ENCODE assay signal across 14 cellular contexts in the genomic region with DNA sequence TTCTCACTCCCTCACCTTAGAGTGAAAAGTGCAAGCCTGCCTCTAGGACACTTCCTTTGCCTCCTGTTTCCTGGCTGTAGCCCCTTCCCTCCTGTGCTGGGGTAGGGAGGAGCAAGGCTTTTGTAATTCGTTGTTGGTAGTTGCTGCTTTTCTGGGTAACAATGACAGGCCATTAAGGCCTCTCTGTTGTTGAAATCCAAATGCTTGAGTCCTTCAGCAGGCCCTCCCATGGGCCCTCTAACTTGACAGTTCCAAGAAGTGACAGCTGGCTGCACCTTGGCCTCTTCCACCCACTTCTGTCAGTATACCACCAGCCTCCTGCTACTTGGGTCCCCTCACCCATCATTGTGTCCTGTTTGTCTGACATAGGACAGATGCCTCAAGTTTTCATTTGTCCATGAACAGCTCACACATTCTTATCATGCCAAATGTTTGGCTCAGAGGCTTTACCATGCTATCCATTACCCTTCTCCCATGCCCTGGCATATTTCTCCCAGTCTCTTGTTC.
DNase-seq lines count a peak whose midpoint lies in the region; ATAC-seq, FAIRE-seq and TF ChIP-seq lines count a peak whose summit lies in the region.
"Had no signal": no experiment of that assay in that cellular context is flagged by ENCODE, and none has a peak within 500 bp of the region (broad histone marks: within the 10 kb centered on the region; RNA-seq: fewer than 3 reads in every experiment).

No MANE protein-coding gene starts in this region.

- peak in 1 of 2 experiments; percentile 67; a peak in 1 of 3 replicates for TF ChIP-seq EP300 in H1 (IDR thresholded peaks at IDR 0.05; ENCODE audit: borderline replicate concordance in 1 of 2, low read depth in 2 of 2, low read length in 2 of 2)

- H3K4me3 ChIP-seq in H1 (ENCODE audit: extremely low read depth in 1 of 4, insufficient read depth in 2 of 4, low read depth in 3 of 4, low read length in 4 of 4), result no peak overlapping the region
- H3K4me3 ChIP-seq: right lobe of liver had no signal

- no peak for TF ChIP-seq CTCF in H1 (IDR thresholded peaks at IDR 0.05; ENCODE audit: control extremely low read depth in 1 of 3, insufficient read depth in 1 of 3, low read depth in 1 of 3, low read length in 3 of 3)

- no peaks in the 10 kb centered on the region for H3K9me3 ChIP-seq in H1 (ENCODE audit: insufficient read depth in 2 of 2, low read depth in 1 of 2, low read length in 1 of 2)
- H3K9me3 ChIP-seq: right lobe of liver had no signal

- H4K8ac ChIP-seq in H1 (ENCODE audit: extremely low read depth, insufficient read depth, low read length), result no peak overlapping the region

- no peak overlapping the region for H3K14ac ChIP-seq in H1 (ENCODE audit: insufficient read length)

- DNase-seq in AG08396 (ENCODE audit: low spot score) (peak; percentile 4), KBM-7 (peak; percentile 21), H1 (ENCODE audit: low read depth in 1 of 2, low spot score in 2 of 2) (peak; percentile 55 to 70), kidney glomerular epithelial cell (lab: John Stamatoyannopoulos, UW) (peak; percentile 38), frontal cortex (ENCODE audit: low spot score in 2 of 2) (no peak), GM12891 (ENCODE audit: insufficient read length, low spot score) (no peak), putamen (ENCODE audit: low spot score) (no peak)
- DNase-seq: GDM1; NCI-H2171; right lobe of liver; stimulated activated CD4-positive, alpha-beta T cell treated with anti-CD3 and anti-CD28 coated beads, Interleukin-1b, Interleukin-23, amount 100 ng/mL, for 48 hours; T-cell had no signal

- CTCF ChIA-PET in H1 (lab: Charles Lee; ENCODE audit: partially characterized antibody), result no interaction called here

- no peak overlapping the region for H2AFZ ChIP-seq in H1 (ENCODE audit: low read length)

- H3K9ac ChIP-seq in H1 (replicated peaks in 1 of 4; ENCODE audit: extremely low read depth in 1 of 4, low read depth in 3 of 4, low read length in 3 of 4), result no peak overlapping the region

- POLR2A ChIA-PET in H1 (lab: Charles Lee; ENCODE audit: partially characterized antibody), result interaction anchor here (0.6 to 1.1 kb wide), 2 partner anchors 9 to 295 kb away, joined by 3 to 4 read pairs; no protein-coding TSS in a partner anchor

- no peak for ATAC-seq in GM18867 (IDR thresholded peaks at IDR 0.05; ENCODE audit: unreplicated experiment)
- ATAC-seq: right lobe of liver, T-cell had no signal

- H3K23ac ChIP-seq in H1 (ENCODE audit: insufficient read length), result no peak overlapping the region

- H2BK15ac ChIP-seq in H1 (ENCODE audit: low read length), result no peak overlapping the region

- H4K5ac ChIP-seq in H1 (ENCODE audit: insufficient read length, low read depth, low read length), result no peak overlapping the region

- no peak overlapping the region for H2BK120ac ChIP-seq in H1 (replicated peaks; ENCODE audit: low read depth, low read length)

- no peak overlapping the region for H3K4ac ChIP-seq in H1 (replicated peaks; ENCODE audit: insufficient read length, low read depth, low read length)

- H4K91ac ChIP-seq in H1 (replicated peaks; ENCODE audit: insufficient read length, low read length), result no peak overlapping the region

- no peaks in the 10 kb centered on the region; the same call in none of the 2 replicates for H3K23me2 ChIP-seq in H1 (ENCODE audit: low read depth, low read length)

- H2BK12ac ChIP-seq in H1 (ENCODE audit: low read depth, low read length), result no peak overlapping the region

- H3K4me1 ChIP-seq in H1 (replicated peaks in 1 of 4; ENCODE audit: control insufficient read depth in 3 of 4, insufficient read depth in 4 of 4, low read length in 3 of 4), result peaks cover 3 to 10% (median 6%) of the 10 kb centered on the region in 4 experiments; a peak in 4 of 7 replicates
- H3K4me1 ChIP-seq: right lobe of liver had no signal

- peak overlapping the region; percentile 43 to 66 for H3K4me2 ChIP-seq in H1 (ENCODE audit: insufficient read depth in 1 of 2, low read depth in 2 of 2, low read length in 2 of 2)

- no peak overlapping the region for H3K27ac ChIP-seq in H1 (ENCODE audit: low read depth, low read length)
- H3K27ac ChIP-seq: right lobe of liver had no signal

- H2AK5ac ChIP-seq in H1 (ENCODE audit: low read depth, low read length), result no peak overlapping the region

- no peak overlapping the region for H3K56ac ChIP-seq in H1 (replicated peaks; ENCODE audit: insufficient read length, low read depth, low read length)

- TF ChIP-seq RAD21 in H1 (IDR thresholded peaks at IDR 0.05 in 1 of 2, conservative IDR thresholded peaks at IDR 0.05 in 1 of 2; ENCODE audit: low read depth in 2 of 2, low read length in 2 of 2), result peak; percentile 17 to 25; a peak in 1 of 4 replicates

- in situ Hi-C loops in KBM-7 (cut with MboI; ENCODE audit: low pct_unique_long_range_greater_than_20kb, low sequenced_read_pairs), result no loop called here

- FAIRE-seq in H1 (lab: Jason Lieb, UNC) (peak; percentile 97), frontal cortex (lab: Jason Lieb, UNC) (no peak), GM12891 (lab: Jason Lieb, UNC) (no peak)
- FAIRE-seq: GM12892 had no signal

- H3K36me3 ChIP-seq in H1 (ENCODE audit: control insufficient read depth in 2 of 4, insufficient read depth in 4 of 4, low read length in 3 of 4), result no peaks in the 10 kb centered on the region
- H3K36me3 ChIP-seq: right lobe of liver had no signal

- H3K79me1 ChIP-seq in H1 (ENCODE audit: low read depth, low read length), result no peaks in the 10 kb centered on the region

- no peaks in the 10 kb centered on the region for H3K79me2 ChIP-seq in H1 (ENCODE audit: control insufficient read depth in 1 of 2, insufficient read depth in 2 of 2, low read length in 2 of 2)

- H3K27me3 ChIP-seq in H1 (replicated peaks in 1 of 4; ENCODE audit: control insufficient read depth in 3 of 4, extremely low read depth in 1 of 4, insufficient read depth in 3 of 4, low read length in 3 of 4), result no peaks in the 10 kb centered on the region; a peak in 1 of 7 replicates
- H3K27me3 ChIP-seq: right lobe of liver had no signal

- no peak overlapping the region; the same call in 1 of the 2 replicates for H2BK5ac ChIP-seq in H1 (ENCODE audit: low read depth, low read length)

- TF ChIP-seq POLR2A in H1 (IDR thresholded peaks at IDR 0.05; ENCODE audit: control extremely low read depth in 1 of 2, low read depth in 2 of 2, low read length in 2 of 2) (no peak), GM12891 (IDR thresholded peaks at IDR 0.05; ENCODE audit: low read depth, low read length) (no peak)

- no peak overlapping the region for H2BK20ac ChIP-seq in H1 (ENCODE audit: low read length)

- H3K18ac ChIP-seq in H1 (ENCODE audit: extremely low read depth, low read length), result no peak overlapping the region

- 0% methylated on average over 1 of the region's 1 CpG; no CpG with 5 or more reads in 1 of the 2 experiments for WGBS in H1 (ENCODE audit: extremely low coverage in 1 of 2, insufficient coverage in 1 of 2, insufficient read length in 1 of 2, insufficient replicate concordance in 2 of 2, low coverage in 1 of 2, low lambda C conversion rate in 2 of 2, missing lambda C conversion rate in 1 of 2), 2 experiments

- H4K20me1 ChIP-seq in H1 (replicated peaks in 1 of 2; ENCODE audit: control insufficient read depth in 1 of 2, insufficient read depth in 2 of 2, low read length in 2 of 2), result no peaks in the 10 kb centered on the region

TF ChIP-seq in H1, 55 proteins besides CTCF, POLR2A, EP300 and RAD21 (continues in another document):
- TF ChIP-seq RBBP5 (IDR thresholded peaks at IDR 0.05; ENCODE audit: borderline replicate concordance, low read depth, low read length), result no peak
- TF ChIP-seq, protein P1, sequence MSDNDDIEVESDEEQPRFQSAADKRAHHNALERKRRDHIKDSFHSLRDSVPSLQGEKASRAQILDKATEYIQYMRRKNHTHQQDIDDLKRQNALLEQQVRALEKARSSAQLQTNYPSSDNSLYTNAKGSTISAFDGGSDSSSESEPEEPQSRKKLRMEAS (IDR thresholded peaks at IDR 0.05), result peak; percentile 24; the same call in 1 of the 2 replicates
- TF ChIP-seq BACH1 (IDR thresholded peaks at IDR 0.05; ENCODE audit: low read length), result no peak
- TF ChIP-seq KDM5A (IDR thresholded peaks at IDR 0.05; ENCODE audit: low read length), result no peak
- TF ChIP-seq GTF2F1 (IDR thresholded peaks at IDR 0.05; ENCODE audit: borderline replicate concordance, low read depth, low read length), result no peak
- no peak; the same call in 1 of the 2 replicates for TF ChIP-seq CHD2 (IDR thresholded peaks at IDR 0.05; ENCODE audit: low read length)
- no peak for TF ChIP-seq SIX5 (IDR thresholded peaks at IDR 0.05; ENCODE audit: low read depth, low read length)
- 0 out of 2 replicates have a peak, but pooled peaks have one; percentile 14 for TF ChIP-seq POU5F1 (IDR thresholded peaks at IDR 0.05; ENCODE audit: low read depth, low read length)
- TF ChIP-seq ASH2L (IDR thresholded peaks at IDR 0.05; ENCODE audit: low read length), result peak; percentile 74
- TF ChIP-seq SP1 (IDR thresholded peaks at IDR 0.05; ENCODE audit: low read depth, low read length), result peak; percentile 68; the same call in 1 of the 2 replicates
- TF ChIP-seq NANOG (IDR thresholded peaks at IDR 0.05; ENCODE audit: insufficient read depth, low read depth, low read length, poor library complexity, severe bottlenecking), result peak; percentile 96

TF ChIP-seq in GM12891, 5 proteins besides CTCF, POLR2A, EP300 and RAD21:
- TF ChIP-seq POLR2AphosphoS5 (IDR thresholded peaks at IDR 0.05; ENCODE audit: low read depth, low read length), result no peak
- TF ChIP-seq POU2F2 (IDR thresholded peaks at IDR 0.05; ENCODE audit: low read depth, low read length), result no peak
- TF ChIP-seq SPI1 (IDR thresholded peaks at IDR 0.05; ENCODE audit: low read depth, low read length), result no peak
- no peak for TF ChIP-seq PAX5 (IDR thresholded peaks at IDR 0.05; ENCODE audit: insufficient read depth, low read length, severe bottlenecking)
- TF ChIP-seq TAF1 (IDR thresholded peaks at IDR 0.05; ENCODE audit: low read depth, low read length), result no peak

Comparison
In these comparisons a context has a peak if more than half of its experiments do, and no peak if none do; other contexts are left out.
1. DNase-seq: peak in AG08396 (single experiment), KBM-7 (single experiment), H1 (2 of 2) and kidney glomerular epithelial cell (single experiment); none in frontal cortex (0 of 2), GM12891 (single experiment) and putamen (single experiment).